14 cellular contexts compared by ENCODE assay signal in genomic region chr9:12463641-12464040, GRCh38.
"Had no signal": no experiment of that assay in that cellular context is flagged by ENCODE, and none has a peak within 500 bp of the region (broad histone marks: within the 10 kb centered on the region; RNA-seq: fewer than 3 reads in every experiment).

No MANE protein-coding gene starts in this region.

- DNase-seq: activated B cell treated with CpG ODN at 0.5 μM for 24 hours; activated CD4-positive, alpha-beta T cell treated with anti-CD3 and anti-CD28 coated beads, Interleukin-2, amount 10 ng/mL, durations not matched to agents 7 days and 5 days; activated CD8-positive, alpha-beta memory T cell treated with anti-CD3 and anti-CD28 coated beads for 24 hours; activated naive CD4-positive, alpha-beta T cell treated with anti-CD3 and anti-CD28 coated beads for 36 hours; caudate nucleus; cortex of kidney; effector memory CD4-positive, alpha-beta T cell; gastrocnemius medialis; heart right ventricle; right cardiac atrium; small intestine had no signal

- H3K27me3 Mint-ChIP-seq: activated B cell treated with CpG ODN at 0.5 μM for 24 hours; activated CD4-positive, alpha-beta T cell treated with anti-CD3 and anti-CD28 coated beads, Interleukin-2, amount 10 ng/mL, durations not matched to agents 7 days and 5 days had no signal

- H3K36me3 ChIP-seq: gastrocnemius medialis, heart right ventricle, neutrophil, tibial nerve had no signal

- H3K4me3 Mint-ChIP-seq: activated B cell treated with CpG ODN at 0.5 μM for 24 hours; activated CD4-positive, alpha-beta T cell treated with anti-CD3 and anti-CD28 coated beads, Interleukin-2, amount 10 ng/mL, durations not matched to agents 7 days and 5 days; activated naive CD4-positive, alpha-beta T cell treated with anti-CD3 and anti-CD28 coated beads for 36 hours had no signal

- H3K9me3 ChIP-seq: gastrocnemius medialis, heart right ventricle, neutrophil, tibial nerve had no signal

- H3K9me3 Mint-ChIP-seq: activated B cell treated with CpG ODN at 0.5 μM for 24 hours; activated CD4-positive, alpha-beta T cell treated with anti-CD3 and anti-CD28 coated beads, Interleukin-2, amount 10 ng/mL, durations not matched to agents 7 days and 5 days had no signal

- H3K4me1 Mint-ChIP-seq: activated B cell treated with CpG ODN at 0.5 μM for 24 hours; activated CD4-positive, alpha-beta T cell treated with anti-CD3 and anti-CD28 coated beads, Interleukin-2, amount 10 ng/mL, durations not matched to agents 7 days and 5 days had no signal

- FAIRE-seq: small intestine had no signal

- H3K4me3 ChIP-seq: gastrocnemius medialis, heart right ventricle, tibial nerve had no signal

- H3K27ac Mint-ChIP-seq: activated B cell treated with CpG ODN at 0.5 μM for 24 hours; activated CD4-positive, alpha-beta T cell treated with anti-CD3 and anti-CD28 coated beads, Interleukin-2, amount 10 ng/mL, durations not matched to agents 7 days and 5 days; activated naive CD4-positive, alpha-beta T cell treated with anti-CD3 and anti-CD28 coated beads for 36 hours had no signal

- H3K27ac ChIP-seq: epithelial cell of prostate, gastrocnemius medialis, heart right ventricle, neutrophil, tibial nerve had no signal

- H3K27me3 ChIP-seq: gastrocnemius medialis, heart right ventricle, neutrophil, tibial nerve had no signal

- H3K4me1 ChIP-seq: gastrocnemius medialis, heart right ventricle, tibial nerve had no signal
